In genomic region chr9:69937830-69938535, GRCh38 we compare ENCODE assay signal across 29 cellular contexts.
"Had no signal": no experiment of that assay in that cellular context is flagged by ENCODE, and none has a peak within 500 bp of the region (broad histone marks: within the 10 kb centered on the region; RNA-seq: fewer than 3 reads in every experiment).

No MANE protein-coding gene starts in this region.

- H3K4me1 Mint-ChIP-seq: activated CD4-positive, alpha-beta T cell treated with anti-CD3 and anti-CD28 coated beads, Interleukin-2, amount 10 ng/mL, durations not matched to agents 24 days and 14 days; activated naive CD4-positive, alpha-beta T cell treated with anti-CD3 and anti-CD28 coated beads, Interleukin-2, amount 10 ng/mL, durations not matched to agents 7 days and 5 days; activated naive CD8-positive, alpha-beta T cell treated with anti-CD3 and anti-CD28 coated beads, Interleukin-2, amount 10 ng/mL, durations not matched to agents 7 days and 5 days; brain; natural killer cell; stimulated activated naive CD8-positive, alpha-beta T cell treated with anti-CD3 and anti-CD28 coated beads, Interleukin-15, amount 100 ng/mL, for 72 hours had no signal

- H3K27ac ChIP-seq: ascending aorta, esophagus muscularis mucosa, left lung, lower lobe of right lung, right atrium auricular region, vagina, WERI-Rb-1 had no signal

- H3K36me3 Mint-ChIP-seq: activated naive CD4-positive, alpha-beta T cell treated with anti-CD3 and anti-CD28 coated beads, Interleukin-2, amount 10 ng/mL, durations not matched to agents 7 days and 5 days; activated naive CD8-positive, alpha-beta T cell treated with anti-CD3 and anti-CD28 coated beads, Interleukin-2, amount 10 ng/mL, durations not matched to agents 7 days and 5 days; brain; natural killer cell; type B pancreatic cell had no signal

- H3K4me1 ChIP-seq: ascending aorta, esophagus muscularis mucosa, left lung, lower lobe of right lung, right atrium auricular region, vagina had no signal

- H3K27ac Mint-ChIP-seq: activated CD4-positive, alpha-beta memory T cell treated with anti-CD3 and anti-CD28 coated beads for 36 hours; activated CD4-positive, alpha-beta T cell treated with anti-CD3 and anti-CD28 coated beads, Interleukin-2, amount 10 ng/mL, durations not matched to agents 24 days and 14 days; activated naive CD4-positive, alpha-beta T cell treated with anti-CD3 and anti-CD28 coated beads, Interleukin-2, amount 10 ng/mL, durations not matched to agents 7 days and 5 days; activated naive CD8-positive, alpha-beta T cell treated with anti-CD3 and anti-CD28 coated beads, Interleukin-2, amount 10 ng/mL, durations not matched to agents 7 days and 5 days; activated T-cell treated with anti-CD3 and anti-CD28 coated beads, Interleukin-2, amount 50 U/mL, for 24 hours; brain; natural killer cell; stimulated activated memory B cell treated with anti-CD40 and anti-IgM and Interleukin-4, amounts not matched to agents 10 μg/mL and 1 μg/mL and 100 μg/mL, for 72 hours; stimulated activated naive CD8-positive, alpha-beta T cell treated with anti-CD3 and anti-CD28 coated beads, Interleukin-15, amount 100 ng/mL, for 72 hours; type B pancreatic cell had no signal

- DNase-seq: activated CD4-positive, alpha-beta memory T cell treated with anti-CD3 and anti-CD28 coated beads for 36 hours; activated CD4-positive, alpha-beta T cell treated with anti-CD3 and anti-CD28 coated beads, Interleukin-2, amount 10 ng/mL, durations not matched to agents 24 days and 14 days; activated CD4-positive, CD25-positive, alpha-beta regulatory T cell treated with anti-CD3 and anti-CD28 coated beads, Interleukin-2, amount 50 U/mL, for 72 hours; activated CD8-positive, alpha-beta memory T cell treated with anti-CD3 and anti-CD28 coated beads, Interleukin-2, amount 50 U/mL, for 48 hours; activated gamma-delta T cell; activated naive CD4-positive, alpha-beta T cell treated with anti-CD3 and anti-CD28 coated beads, Interleukin-2, amount 10 ng/mL, durations not matched to agents 7 days and 5 days; activated naive CD8-positive, alpha-beta T cell treated with anti-CD3 and anti-CD28 coated beads, Interleukin-2, amount 10 ng/mL, durations not matched to agents 7 days and 5 days; activated T-cell treated with anti-CD3 and anti-CD28 coated beads, Interleukin-2, amount 50 U/mL, for 24 hours; cortex of kidney; foreskin melanocyte; heart right ventricle; left lung; lower lobe of right lung; natural killer cell; stimulated activated CD4-positive, alpha-beta T cell treated with anti-CD3 and anti-CD28 coated beads, Interleukin-1b, Interleukin-23, amount 100 ng/mL, for 48 hours; stimulated activated CD4-positive, alpha-beta T cell treated with anti-CD3 and anti-CD28 coated beads, Interleukin-4, amount 100 ng/mL, for 4 hours; stimulated activated CD8-positive, alpha-beta memory T cell treated with anti-CD3 and anti-CD28 coated beads, Interleukin-4, amount 100 ng/mL, for 48 hours; stimulated activated naive CD8-positive, alpha-beta T cell treated with anti-CD3 and anti-CD28 coated beads, Interleukin-15, amount 100 ng/mL, for 72 hours; substantia nigra; T1000; WERI-Rb-1 had no signal

- H3K4me2 ChIP-seq: smooth muscle cell had no signal

- H3K4me3 ChIP-seq: ascending aorta, esophagus muscularis mucosa, heart right ventricle, left lung, lower lobe of right lung, right atrium auricular region, smooth muscle cell, vagina had no signal

- H3K27me3 Mint-ChIP-seq: activated naive CD4-positive, alpha-beta T cell treated with anti-CD3 and anti-CD28 coated beads, Interleukin-2, amount 10 ng/mL, durations not matched to agents 7 days and 5 days; brain; type B pancreatic cell had no signal

- H3K27me3 ChIP-seq: ascending aorta, esophagus muscularis mucosa, heart right ventricle, left lung, right atrium auricular region, vagina had no signal

- ATAC-seq: heart right ventricle; left lung; natural killer cell; stimulated activated memory B cell treated with anti-CD40 and anti-IgM and Interleukin-4, amounts not matched to agents 10 μg/mL and 1 μg/mL and 100 μg/mL, for 72 hours; stimulated activated naive CD8-positive, alpha-beta T cell treated with anti-CD3 and anti-CD28 coated beads, Interleukin-15, amount 100 ng/mL, for 72 hours had no signal

- H3K36me3 ChIP-seq: ascending aorta, esophagus muscularis mucosa, heart right ventricle, left lung, lower lobe of right lung, right atrium auricular region, vagina, WERI-Rb-1 had no signal

- H3K4me3 Mint-ChIP-seq: activated CD4-positive, alpha-beta memory T cell treated with anti-CD3 and anti-CD28 coated beads for 36 hours; activated CD4-positive, alpha-beta T cell treated with anti-CD3 and anti-CD28 coated beads, Interleukin-2, amount 10 ng/mL, durations not matched to agents 24 days and 14 days; activated naive CD4-positive, alpha-beta T cell treated with anti-CD3 and anti-CD28 coated beads, Interleukin-2, amount 10 ng/mL, durations not matched to agents 7 days and 5 days; activated naive CD8-positive, alpha-beta T cell treated with anti-CD3 and anti-CD28 coated beads, Interleukin-2, amount 10 ng/mL, durations not matched to agents 7 days and 5 days; activated T-cell treated with anti-CD3 and anti-CD28 coated beads, Interleukin-2, amount 50 U/mL, for 24 hours; brain; natural killer cell; stimulated activated memory B cell treated with anti-CD40 and anti-IgM and Interleukin-4, amounts not matched to agents 10 μg/mL and 1 μg/mL and 100 μg/mL, for 72 hours; stimulated activated naive CD8-positive, alpha-beta T cell treated with anti-CD3 and anti-CD28 coated beads, Interleukin-15, amount 100 ng/mL, for 72 hours; type B pancreatic cell had no signal
